8 cellular contexts compared by ENCODE assay signal in the genomic region with DNA sequence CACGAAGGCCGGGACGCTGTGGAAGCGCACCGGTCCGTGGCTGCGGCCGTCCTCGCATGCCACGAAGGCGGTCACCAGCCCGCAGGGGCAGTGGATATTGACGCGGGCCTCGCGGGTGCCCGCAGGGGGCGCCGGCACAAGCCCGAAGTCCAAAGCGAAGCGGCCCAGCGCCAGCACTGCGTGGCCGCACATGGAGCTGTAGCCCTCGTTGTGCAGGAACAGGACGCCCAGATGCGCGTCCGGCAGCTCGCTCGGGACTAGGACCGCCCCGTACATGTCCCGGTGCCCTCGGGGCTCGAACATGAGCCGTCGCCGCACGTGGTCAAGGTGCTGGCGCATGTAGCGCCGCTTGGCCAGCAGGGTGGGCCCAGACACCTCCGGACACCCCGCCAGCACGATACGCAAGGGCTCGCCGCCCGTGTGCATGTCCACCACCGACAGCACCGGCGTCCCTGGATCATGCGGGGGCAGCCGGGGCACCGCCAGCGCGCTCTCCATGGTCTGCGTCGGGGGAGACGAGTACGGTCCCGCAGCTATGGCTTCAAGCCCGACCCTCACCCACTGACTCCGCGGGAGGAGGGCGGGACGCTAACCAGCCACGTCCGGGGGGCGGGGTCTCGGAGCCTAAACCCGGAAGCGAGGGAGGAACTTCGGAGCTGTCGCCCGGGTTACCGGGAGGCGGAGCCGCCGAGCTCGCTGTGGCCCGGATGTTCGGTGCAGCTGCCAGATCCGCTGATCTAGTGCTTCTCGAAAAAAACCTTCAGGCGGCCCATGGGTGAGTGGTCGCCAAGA. TPM values are rescaled to one million over a fixed set of nuclear protein-coding genes. Genes with fewer than 3 reads are reported as not detected.
A peak's percentile ranks its signal among the peaks of the same experiment; 100 is the strongest.
DNase-seq lines count a peak whose midpoint lies in the region; ATAC-seq and TF ChIP-seq lines count a peak whose summit lies in the region.

A gene with protein sequence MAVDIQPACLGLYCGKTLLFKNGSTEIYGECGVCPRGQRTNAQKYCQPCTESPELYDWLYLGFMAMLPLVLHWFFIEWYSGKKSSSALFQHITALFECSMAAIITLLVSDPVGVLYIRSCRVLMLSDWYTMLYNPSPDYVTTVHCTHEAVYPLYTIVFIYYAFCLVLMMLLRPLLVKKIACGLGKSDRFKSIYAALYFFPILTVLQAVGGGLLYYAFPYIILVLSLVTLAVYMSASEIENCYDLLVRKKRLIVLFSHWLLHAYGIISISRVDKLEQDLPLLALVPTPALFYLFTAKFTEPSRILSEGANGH (plus strand): TSS at position 699 of the 792 bp plus-strand sequence. CDS start 73 bp downstream, at position 772.
A gene (minus strand): TSS at position 590 of the 792 bp plus-strand sequence. CDS start 92 bp downstream, at position 498.

- no peaks in the 10 kb centered on the region for H3K9me3 Mint-ChIP-seq in activated naive CD4-positive, alpha-beta T cell treated with anti-CD3 and anti-CD28 coated beads, Interleukin-2, amount 50 U/mL, for 72 hours

- no peaks in the 10 kb centered on the region for H3K9me3 ChIP-seq in osteoblast (ENCODE audit: low read depth, low read length)
- H3K9me3 ChIP-seq in thoracic aorta = no peaks in the 10 kb centered on the region

- peak; percentile 51 for TF ChIP-seq CTCF in GM12864 (IDR thresholded peaks at IDR 0.05; ENCODE audit: low read depth, low read length, missing control alignments)
- peak; percentile 47 for TF ChIP-seq CTCF in osteoblast (IDR thresholded peaks at IDR 0.05; ENCODE audit: extremely low read depth, low read depth, low read length)
- peak; percentile 67 for TF ChIP-seq CTCF in thoracic aorta (IDR thresholded peaks at IDR 0.05)

- H3K4me3 ChIP-seq in GM12864 (ENCODE audit: low read depth, low read length) = peak within 1 kb of the TSS; percentile 98
- peak within 1 kb of the TSS; percentile 80 for H3K4me3 ChIP-seq in osteoblast (ENCODE audit: insufficient read depth, low read length)
- H3K4me3 ChIP-seq in thoracic aorta = peak within 1 kb of the TSS; percentile 98

- peaks cover 79% of the 10 kb centered on the region for H3K79me2 ChIP-seq in osteoblast (ENCODE audit: insufficient read depth, low read length)

- H3K27ac ChIP-seq in osteoblast (ENCODE audit: low read depth, low read length) (peak within 1 kb of the TSS; percentile 97), thoracic aorta (peak within 1 kb of the TSS; percentile 88 to 92)

- peak within 1 kb of the TSS; percentile 88 for H3K4me2 ChIP-seq in osteoblast (ENCODE audit: insufficient read depth, low read length)

- H3K27me3 ChIP-seq in osteoblast (ENCODE audit: insufficient read depth, low read length) (no peaks in the 10 kb centered on the region), thoracic aorta (replicated peaks; ENCODE audit: insufficient read depth) (no peaks in the 10 kb centered on the region)

- H3K36me3 ChIP-seq in osteoblast (ENCODE audit: insufficient read depth, low read length) (peaks cover 18% of the 10 kb centered on the region), thoracic aorta (no peaks in the 10 kb centered on the region)

- peak within 1 kb of the TSS; percentile 82 for H2AFZ ChIP-seq in osteoblast (ENCODE audit: low read length)

- DNase-seq in GM12864 (ENCODE audit: low read depth) (peak; percentile 80), NCI-H1092 treated with DMSO at 0.1 percent for 48 hours (lab: John Stamatoyannopoulos, UW) (peak; percentile 95), SKM-1 (lab: John Stamatoyannopoulos, UW; ENCODE audit: unreplicated experiment) (peak; percentile 39), glomerular endothelial cell (ENCODE audit: extremely low read depth, low read depth, low spot score) (peak; percentile 68), osteoblast (ENCODE audit: insufficient read length, low spot score, missing footprints) (peak; percentile 96), thoracic aorta (ENCODE audit: low spot score) (peak; percentile 96)
- DNase-seq in activated naive CD4-positive, alpha-beta T cell treated with anti-CD3 and anti-CD28 coated beads, Interleukin-2, amount 50 U/mL, for 72 hours (ENCODE audit: low spot score in 2 of 2) = peak; percentile 94 to 96

- H3K4me1 ChIP-seq in osteoblast (ENCODE audit: insufficient read depth, low read length) (peaks cover 46% of the 10 kb centered on the region), thoracic aorta (ENCODE audit: control insufficient read depth in 1 of 2, low read depth in 2 of 2) (peaks cover 34 to 62% of the 10 kb centered on the region in 2 donors)

- peaks cover 16% of the 10 kb centered on the region for H4K20me1 ChIP-seq in osteoblast (ENCODE audit: insufficient read depth, low read length)

- ATAC-seq in HG02623 (IDR thresholded peaks at IDR 0.05; ENCODE audit: unreplicated experiment) = peak; percentile 85
- ATAC-seq in activated naive CD4-positive, alpha-beta T cell treated with anti-CD3 and anti-CD28 coated beads, Interleukin-2, amount 50 U/mL, for 72 hours = peak; percentile 95 to 98
- peak; percentile 76 for ATAC-seq in thoracic aorta (ENCODE audit: insufficient number of reproducible peaks, low FRiP score, low read depth)

- H3K36me3 Mint-ChIP-seq in activated naive CD4-positive, alpha-beta T cell treated with anti-CD3 and anti-CD28 coated beads, Interleukin-2, amount 50 U/mL, for 72 hours = peaks cover 18 to 29% of the 10 kb centered on the region in 2 donors

- peak within 1 kb of the TSS; percentile 90 to 92 for H3K27ac Mint-ChIP-seq in activated naive CD4-positive, alpha-beta T cell treated with anti-CD3 and anti-CD28 coated beads, Interleukin-2, amount 50 U/mL, for 72 hours

RNA-seq across cellular contexts. Expression of the first gene that starts in this region (rescaled TPM):
- total RNA-seq in activated naive CD4-positive, alpha-beta T cell treated with anti-CD3 and anti-CD28 coated beads, Interleukin-2, amount 50 U/mL, for 72 hours = 10 to 100 TPM; 23.5 to 25.0 TPM
- total RNA-seq in glomerular endothelial cell (61.8 and 68.6 TPM in 2 replicates), osteoblast (77.4 and 94.9 TPM in 2 replicates), thoracic aorta (10 to 100 TPM; 57.4 to 75.1 TPM)

RNA-seq across cellular contexts. Expression of the second gene that starts in this region (rescaled TPM):
- 10 to 100 TPM in 1 of 2 donors, 1 to 10 TPM in 1; 6.4 to 16.2 TPM for total RNA-seq in activated naive CD4-positive, alpha-beta T cell treated with anti-CD3 and anti-CD28 coated beads, Interleukin-2, amount 50 U/mL, for 72 hours
- total RNA-seq in glomerular endothelial cell (35.8 and 74.9 TPM in 2 replicates), osteoblast (38.9 and 44.5 TPM in 2 replicates), thoracic aorta (10 to 100 TPM; 69.0 to 74.9 TPM)

Comparison
In these comparisons a context has a peak if more than half of its experiments do, and no peak if none do; other contexts are left out.
1. Peak in every context shown above with its lines: DNase-seq, ATAC-seq, H3K4me3 ChIP-seq and H3K27ac ChIP-seq.
2. DNase-seq: peak in every context shown above with its lines; median percentile 96 in osteoblast; 96 in thoracic aorta; 95 in NCI-H1092 treated with DMSO at 0.1 percent for 48 hours; 95 in activated naive CD4-positive, alpha-beta T cell treated with anti-CD3 and anti-CD28 coated beads, Interleukin-2, amount 50 U/mL, for 72 hours; 80 in GM12864; 68 in glomerular endothelial cell; 39 in SKM-1.